1 cellular context compared by ENCODE assay signal in the genomic region with DNA sequence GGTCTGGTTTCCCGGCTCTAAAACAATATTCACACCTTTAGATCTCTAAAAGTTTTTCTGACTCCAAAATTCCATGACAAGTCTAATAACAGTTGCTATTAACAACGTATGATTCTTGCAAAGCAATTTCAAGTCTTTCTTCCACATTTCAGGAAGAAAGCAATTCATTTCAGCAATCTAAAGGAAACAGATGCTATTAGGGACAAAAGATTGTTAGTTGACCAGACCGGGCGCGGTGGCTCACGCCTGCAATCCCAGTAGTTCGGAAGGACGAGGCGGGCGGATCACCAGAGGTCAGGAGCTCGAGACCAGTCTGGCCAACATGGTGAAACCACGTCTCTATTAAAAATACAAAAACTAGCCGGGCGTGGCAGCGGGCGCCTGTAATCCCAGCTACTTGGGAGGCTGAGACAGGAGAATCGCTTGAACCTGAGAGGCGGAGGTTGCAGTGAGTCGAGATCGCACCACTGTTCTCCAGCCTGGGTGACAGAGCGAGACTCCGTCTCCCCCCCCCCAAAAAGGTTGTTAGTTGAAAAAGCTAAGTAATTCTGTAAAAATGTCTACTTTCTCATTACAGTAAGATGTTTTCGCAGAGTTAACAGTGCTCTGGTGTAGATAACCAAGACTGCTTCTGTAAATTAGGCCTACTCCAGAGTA.
TF ChIP-seq lines count a peak whose summit lies in the region.

No MANE protein-coding gene starts in this region.

TF ChIP-seq in GM23338, 12 proteins besides CTCF, POLR2A, EP300 and RAD21 (continued from another document):
- TF ChIP-seq, protein P1, sequence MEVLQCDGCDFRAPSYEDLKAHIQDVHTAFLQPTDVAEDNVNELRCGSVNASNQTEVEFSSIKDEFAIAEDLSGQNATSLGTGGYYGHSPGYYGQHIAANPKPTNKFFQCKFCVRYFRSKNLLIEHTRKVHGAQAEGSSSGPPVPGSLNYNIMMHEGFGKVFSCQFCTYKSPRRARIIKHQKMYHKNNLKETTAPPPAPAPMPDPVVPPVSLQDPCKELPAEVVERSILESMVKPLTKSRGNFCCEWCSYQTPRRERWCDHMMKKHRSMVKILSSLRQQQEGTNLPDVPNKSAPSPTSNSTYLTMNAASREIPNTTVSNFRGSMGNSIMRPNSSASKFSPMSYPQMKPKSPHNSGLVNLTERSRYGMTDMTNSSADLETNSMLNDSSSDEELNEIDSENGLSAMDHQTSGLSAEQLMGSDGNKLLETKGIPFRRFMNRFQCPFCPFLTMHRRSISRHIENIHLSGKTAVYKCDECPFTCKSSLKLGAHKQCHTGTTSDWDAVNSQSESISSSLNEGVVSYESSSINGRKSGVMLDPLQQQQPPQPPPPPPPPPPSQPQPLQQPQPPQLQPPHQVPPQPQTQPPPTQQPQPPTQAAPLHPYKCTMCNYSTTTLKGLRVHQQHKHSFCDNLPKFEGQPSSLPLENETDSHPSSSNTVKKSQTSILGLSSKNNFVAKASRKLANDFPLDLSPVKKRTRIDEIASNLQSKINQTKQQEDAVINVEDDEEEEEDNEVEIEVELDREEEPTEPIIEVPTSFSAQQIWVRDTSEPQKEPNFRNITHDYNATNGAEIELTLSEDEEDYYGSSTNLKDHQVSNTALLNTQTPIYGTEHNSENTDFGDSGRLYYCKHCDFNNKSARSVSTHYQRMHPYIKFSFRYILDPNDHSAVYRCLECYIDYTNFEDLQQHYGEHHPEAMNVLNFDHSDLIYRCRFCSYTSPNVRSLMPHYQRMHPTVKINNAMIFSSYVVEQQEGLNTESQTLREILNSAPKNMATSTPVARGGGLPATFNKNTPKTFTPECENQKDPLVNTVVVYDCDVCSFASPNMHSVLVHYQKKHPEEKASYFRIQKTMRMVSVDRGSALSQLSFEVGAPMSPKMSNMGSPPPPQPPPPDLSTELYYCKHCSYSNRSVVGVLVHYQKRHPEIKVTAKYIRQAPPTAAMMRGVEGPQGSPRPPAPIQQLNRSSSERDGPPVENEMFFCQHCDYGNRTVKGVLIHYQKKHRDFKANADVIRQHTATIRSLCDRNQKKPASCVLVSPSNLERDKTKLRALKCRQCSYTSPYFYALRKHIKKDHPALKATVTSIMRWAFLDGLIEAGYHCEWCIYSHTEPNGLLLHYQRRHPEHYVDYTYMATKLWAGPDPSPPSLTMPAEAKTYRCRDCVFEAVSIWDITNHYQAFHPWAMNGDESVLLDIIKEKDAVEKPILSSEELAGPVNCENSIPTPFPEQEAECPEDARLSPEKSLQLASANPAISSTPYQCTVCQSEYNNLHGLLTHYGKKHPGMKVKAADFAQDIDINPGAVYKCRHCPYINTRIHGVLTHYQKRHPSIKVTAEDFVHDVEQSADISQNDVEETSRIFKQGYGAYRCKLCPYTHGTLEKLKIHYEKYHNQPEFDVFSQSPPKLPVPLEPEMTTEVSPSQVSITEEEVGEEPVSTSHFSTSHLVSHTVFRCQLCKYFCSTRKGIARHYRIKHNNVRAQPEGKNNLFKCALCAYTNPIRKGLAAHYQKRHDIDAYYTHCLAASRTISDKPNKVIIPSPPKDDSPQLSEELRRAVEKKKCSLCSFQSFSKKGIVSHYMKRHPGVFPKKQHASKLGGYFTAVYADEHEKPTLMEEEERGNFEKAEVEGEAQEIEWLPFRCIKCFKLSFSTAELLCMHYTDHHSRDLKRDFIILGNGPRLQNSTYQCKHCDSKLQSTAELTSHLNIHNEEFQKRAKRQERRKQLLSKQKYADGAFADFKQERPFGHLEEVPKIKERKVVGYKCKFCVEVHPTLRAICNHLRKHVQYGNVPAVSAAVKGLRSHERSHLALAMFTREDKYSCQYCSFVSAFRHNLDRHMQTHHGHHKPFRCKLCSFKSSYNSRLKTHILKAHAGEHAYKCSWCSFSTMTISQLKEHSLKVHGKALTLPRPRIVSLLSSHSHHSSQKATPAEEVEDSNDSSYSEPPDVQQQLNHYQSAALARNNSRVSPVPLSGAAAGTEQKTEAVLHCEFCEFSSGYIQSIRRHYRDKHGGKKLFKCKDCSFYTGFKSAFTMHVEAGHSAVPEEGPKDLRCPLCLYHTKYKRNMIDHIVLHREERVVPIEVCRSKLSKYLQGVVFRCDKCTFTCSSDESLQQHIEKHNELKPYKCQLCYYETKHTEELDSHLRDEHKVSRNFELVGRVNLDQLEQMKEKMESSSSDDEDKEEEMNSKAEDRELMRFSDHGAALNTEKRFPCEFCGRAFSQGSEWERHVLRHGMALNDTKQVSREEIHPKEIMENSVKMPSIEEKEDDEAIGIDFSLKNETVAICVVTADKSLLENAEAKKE (CRISPR knock-in tag; IDR thresholded peaks at IDR 0.05), result no peak
- TF ChIP-seq STAT1 (IDR thresholded peaks at IDR 0.05; ENCODE audit: unreplicated experiment), result no peak
- no peak for TF ChIP-seq NANOG (IDR thresholded peaks at IDR 0.05; ENCODE audit: borderline replicate concordance)
- TF ChIP-seq EZH2 (IDR thresholded peaks at IDR 0.05; ENCODE audit: low read depth, unreplicated experiment), result no peak
- TF ChIP-seq REST (IDR thresholded peaks at IDR 0.05; ENCODE audit: unreplicated experiment), result no peak
- no peak for TF ChIP-seq ZNF114 (CRISPR knock-in tag; IDR thresholded peaks at IDR 0.05)
- no peak for TF ChIP-seq ZNF331 (CRISPR knock-in tag; IDR thresholded peaks at IDR 0.05; ENCODE audit: low read depth)
